11 cellular contexts compared by ENCODE assay signal in the genomic region with DNA sequence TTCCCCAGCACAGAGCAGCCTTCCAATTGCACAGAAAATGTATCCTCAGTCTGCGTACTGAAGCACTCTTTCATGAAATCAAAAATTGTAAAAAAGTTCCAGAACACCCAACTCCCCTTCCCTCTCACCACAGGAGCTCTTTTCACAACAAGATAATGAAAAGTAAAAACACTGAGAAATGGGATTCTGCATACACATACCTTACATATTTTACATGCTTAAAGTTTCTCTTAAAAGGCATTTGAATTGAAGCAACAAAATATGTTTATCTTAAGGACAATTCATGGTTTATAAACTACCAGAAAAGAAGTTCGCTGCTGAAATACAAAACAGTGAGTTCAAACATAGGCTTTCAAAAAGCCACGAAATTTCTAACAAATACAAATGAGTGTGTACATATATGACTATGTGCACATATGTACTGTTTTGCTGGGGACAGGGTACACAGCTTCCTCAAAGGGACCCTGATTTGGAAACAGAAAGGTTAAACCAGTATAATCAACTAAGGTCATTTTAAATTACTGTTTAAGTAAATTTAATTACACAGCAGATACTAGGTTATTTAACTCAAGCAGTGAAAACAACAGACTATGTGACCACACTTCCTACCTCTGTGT. TPM values are rescaled to one million over a fixed set of nuclear protein-coding genes. Genes with fewer than 3 reads are reported as not detected.
DNase-seq lines count a peak whose midpoint lies in the region; ATAC-seq, FAIRE-seq and TF ChIP-seq lines count a peak whose summit lies in the region.
"Had no signal": no experiment of that assay in that cellular context is flagged by ENCODE, and none has a peak within 500 bp of the region (broad histone marks: within the 10 kb centered on the region; RNA-seq: fewer than 3 reads in every experiment).

No MANE protein-coding gene starts in this region.

- peak overlapping the region; percentile 76 for H3K18ac ChIP-seq in IMR-90 (ENCODE audit: low read depth, low read length)

- intact Hi-C loops in Caco-2 (cut with micrococcal nuclease; ENCODE audit: unreplicated experiment) (no loop called here), IMR-90 (cut with micrococcal nuclease) (no loop called here)

- no peak overlapping the region for H2AK9ac ChIP-seq in IMR-90 (replicated peaks; ENCODE audit: low read depth, low read length, poor library complexity)

- H3K23ac ChIP-seq in IMR-90 (ENCODE audit: low read depth, low read length): peak overlapping the region; percentile 84

- TF ChIP-seq POLR2A in IMR-90 (IDR thresholded peaks at IDR 0.05; ENCODE audit: low read depth, low read length): no peak

- BruUV-seq in Caco-2 (replicated peaks; lab: Mats Ljungman, UMichigan): no TSS peak
- BruUV-seq in IMR-90 (replicated peaks; lab: Mats Ljungman, UMichigan): no TSS peak

- H4K91ac ChIP-seq in IMR-90 (ENCODE audit: insufficient read depth, low read depth, low read length): peak overlapping the region; percentile 60; the same call in 1 of the 2 replicates

- H4K5ac ChIP-seq in IMR-90 (ENCODE audit: low read depth, low read length): peak overlapping the region; percentile 81; the same call in 1 of the 2 replicates

- peak; percentile 59 for ATAC-seq in IMR-90 (ENCODE audit: low read depth)

- no CpG with 5 or more reads among the region's 3 CpGs for WGBS in IMR-90 (ENCODE audit: extremely low coverage in 2 of 2, insufficient read length in 1 of 2), 2 experiments

- H3K79me1 ChIP-seq in IMR-90 (ENCODE audit: low read depth in 1 of 2, low read length in 2 of 2): peaks cover 37 to 74% of the 10 kb centered on the region in 2 experiments

- H3K4me3 Mint-ChIP-seq in Caco-2 (ENCODE audit: unreplicated experiment): peak overlapping the region; percentile 48
- peak overlapping the region in 1 of 3 experiments; percentile 14 for H3K4me3 Mint-ChIP-seq in nephron

- H3K9ac ChIP-seq in IMR-90 (ENCODE audit: low read depth, low read length): peak overlapping the region; percentile 90

- H2AFZ ChIP-seq in IMR-90 (replicated peaks; ENCODE audit: low read length, poor library complexity): no peak overlapping the region

- H3K9me3 ChIP-seq in Caco-2 (no peaks in the 10 kb centered on the region), IMR-90 (ENCODE audit: control insufficient read depth, insufficient read depth, low read length) (no peaks in the 10 kb centered on the region)
- H3K9me3 ChIP-seq: upper lobe of left lung had no signal

- peaks cover 19% of the 10 kb centered on the region; the same call in 1 of the 2 replicates for H4K20me1 ChIP-seq in IMR-90 (ENCODE audit: insufficient read depth, low read length)

- peaks cover 11% of the 10 kb centered on the region for H3K9me1 ChIP-seq in IMR-90 (ENCODE audit: insufficient read depth, low read length)

- peak overlapping the region; percentile 88 for H3K56ac ChIP-seq in IMR-90 (ENCODE audit: extremely low read depth, insufficient read depth, low read length)

- H2AK5ac ChIP-seq in IMR-90 (ENCODE audit: low read depth, low read length): peak overlapping the region; percentile 81

- no peaks in the 10 kb centered on the region for H3K9me3 Mint-ChIP-seq in Caco-2 (ENCODE audit: unreplicated experiment)
- H3K9me3 Mint-ChIP-seq in nephron: no peaks in the 10 kb centered on the region

- no peak overlapping the region for H3K4me3 ChIP-seq in Caco-2 (ENCODE audit: low read depth, low read length)
- peak overlapping the region; percentile 5; the same call in 1 of the 2 replicates for H3K4me3 ChIP-seq in IMR-90 (ENCODE audit: insufficient read depth, low read depth, low read length)
- H3K4me3 ChIP-seq: upper lobe of left lung had no signal

- H2BK20ac ChIP-seq in IMR-90 (ENCODE audit: low read depth, low read length): peak overlapping the region; percentile 86

- DNase-seq in Caco-2 (no peak), IMR-90 (peak; percentile 45), astrocyte of the hippocampus (ENCODE audit: low read depth, low spot score) (peak; percentile 36), urothelium cell line (ENCODE audit: low spot score) (no peak), NCI-H1048 (lab: John Stamatoyannopoulos, UW) (no peak), H4 (ENCODE audit: low spot score) (no peak)
- DNase-seq: DMS153; H7; stimulated activated CD4-positive, alpha-beta T cell treated with anti-CD3 and anti-CD28 coated beads, Interleukin-4, amount 100 ng/mL, for 4 hours; upper lobe of left lung had no signal

- H3K4me1 Mint-ChIP-seq in Caco-2 (ENCODE audit: low read depth, unreplicated experiment) (peaks cover 22% of the 10 kb centered on the region), nephron (peaks cover 52% of the 10 kb centered on the region)

- H3K27me3 ChIP-seq in Caco-2 (replicated peaks; ENCODE audit: control insufficient read depth, insufficient read depth, low read length) (no peaks in the 10 kb centered on the region), IMR-90 (ENCODE audit: control insufficient read depth, insufficient read depth, low read length) (no peaks in the 10 kb centered on the region)
- H3K27me3 ChIP-seq: upper lobe of left lung had no signal

- no peak for TF ChIP-seq CTCF in Caco-2 (IDR thresholded peaks at IDR 0.05; ENCODE audit: insufficient read depth in 1 of 2, low read depth in 1 of 2, low read length in 1 of 2, severe bottlenecking in 1 of 2, unreplicated experiment in 1 of 2)
- TF ChIP-seq CTCF in IMR-90 (conservative IDR thresholded peaks at IDR 0.05; ENCODE audit: low read depth, low read length): no peak
- TF ChIP-seq CTCF in nephron (IDR thresholded peaks at IDR 0.05; ENCODE audit: unreplicated experiment in 3 of 3): no peak

- POLR2A ChIA-PET in Caco-2 (lab: Charles Lee): interaction anchor here (0.6 kb wide), 1 partner anchor 10 kb away, joined by 6 read pairs; no protein-coding TSS in a partner anchor
- POLR2A ChIA-PET in IMR-90 (lab: Charles Lee; ENCODE audit: unreplicated experiment): no interaction called here

- CTCF ChIA-PET in Caco-2 (lab: Charles Lee): no interaction called here
- CTCF ChIA-PET in IMR-90 (lab: Yijun Ruan, JAX): interaction anchor here (0.6 kb wide), 1 partner anchor 47 kb away, joined by 3 read pairs; no protein-coding TSS in a partner anchor

- no peak for FAIRE-seq in urothelium cell line (lab: Jason Lieb, UNC)

- H2BK120ac ChIP-seq in IMR-90 (ENCODE audit: low read depth, low read length): peak overlapping the region; percentile 79

- H2BK5ac ChIP-seq in IMR-90 (ENCODE audit: low read depth, low read length, poor library complexity, severe bottlenecking): peak overlapping the region; percentile 98

- H3K4me2 ChIP-seq in IMR-90 (ENCODE audit: low read depth, low read length): peak overlapping the region; percentile 83

- H3K36me3 ChIP-seq in Caco-2 (ENCODE audit: control insufficient read depth, insufficient read depth, low read length) (no peaks in the 10 kb centered on the region), IMR-90 (ENCODE audit: control insufficient read depth, insufficient read depth, low read length) (peaks cover 3% of the 10 kb centered on the region)

- dilution Hi-C loops in IMR-90 (cut with HindIII; ENCODE audit: low sequenced_read_pairs, unreplicated experiment): no loop called here

- peak overlapping the region; percentile 61; the same call in 1 of the 3 replicates for H2BK15ac ChIP-seq in IMR-90 (ENCODE audit: low read depth, low read length)

- H3K27me3 Mint-ChIP-seq in Caco-2 (ENCODE audit: insufficient read depth, unreplicated experiment) (no peaks in the 10 kb centered on the region), nephron (ENCODE audit: low read depth) (no peaks in the 10 kb centered on the region)

- H4K8ac ChIP-seq in IMR-90 (ENCODE audit: low read depth in 2 of 2, low read length in 2 of 2): peak overlapping the region; percentile 63 to 77

- no peak for TF ChIP-seq RAD21 in IMR-90 (IDR thresholded peaks at IDR 0.05; ENCODE audit: low read length)

- peak overlapping the region; percentile 50 for H3K27ac Mint-ChIP-seq in Caco-2 (ENCODE audit: unreplicated experiment)
- peak overlapping the region; percentile 3 to 23 (median 9) for H3K27ac Mint-ChIP-seq in nephron

- peak overlapping the region; percentile 88 for H3K4ac ChIP-seq in IMR-90 (ENCODE audit: low read depth, low read length)

- H3K4me1 ChIP-seq in Caco-2: peaks cover 34% of the 10 kb centered on the region
- peaks cover 17% of the 10 kb centered on the region for H3K4me1 ChIP-seq in IMR-90 (ENCODE audit: control insufficient read depth, insufficient read depth, low read length)

- in situ Hi-C loops in IMR-90 (cut with MboI; ENCODE audit: low sequenced_read_pairs): no loop called here

- peak overlapping the region; percentile 89 for H3K14ac ChIP-seq in IMR-90 (replicated peaks; ENCODE audit: low read depth, low read length)

- H3K27ac ChIP-seq in IMR-90 (ENCODE audit: insufficient read depth, low read length): peak overlapping the region; percentile 96
- H3K27ac ChIP-seq: upper lobe of left lung had no signal

- H3K36me3 Mint-ChIP-seq in Caco-2 (ENCODE audit: insufficient read depth, unreplicated experiment) (peaks cover 10% of the 10 kb centered on the region), nephron (ENCODE audit: low read depth) (peaks cover 6% of the 10 kb centered on the region)

TF ChIP-seq in IMR-90, 13 proteins besides CTCF, POLR2A, EP300 and RAD21 (continues in another document):
- TF ChIP-seq RCOR1 (IDR thresholded peaks at IDR 0.05; ENCODE audit: insufficient replicate concordance, low read length) (no peak), FOS (IDR thresholded peaks at IDR 0.05; ENCODE audit: low read depth, low read length) (no peak), MXI1 (IDR thresholded peaks at IDR 0.05; ENCODE audit: borderline replicate concordance, low read depth, low read length) (no peak), SMC3 (IDR thresholded peaks at IDR 0.05; ENCODE audit: low read depth, low read length) (no peak)
- TF ChIP-seq, protein P1, sequence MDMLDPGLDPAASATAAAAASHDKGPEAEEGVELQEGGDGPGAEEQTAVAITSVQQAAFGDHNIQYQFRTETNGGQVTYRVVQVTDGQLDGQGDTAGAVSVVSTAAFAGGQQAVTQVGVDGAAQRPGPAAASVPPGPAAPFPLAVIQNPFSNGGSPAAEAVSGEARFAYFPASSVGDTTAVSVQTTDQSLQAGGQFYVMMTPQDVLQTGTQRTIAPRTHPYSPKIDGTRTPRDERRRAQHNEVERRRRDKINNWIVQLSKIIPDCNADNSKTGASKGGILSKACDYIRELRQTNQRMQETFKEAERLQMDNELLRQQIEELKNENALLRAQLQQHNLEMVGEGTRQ (IDR thresholded peaks at IDR 0.05; ENCODE audit: low read depth, low read length): no peak

RNA-seq across cellular contexts. Expression of a gene that starts 33.8 kb away (rescaled TPM):
- total RNA-seq in Caco-2 (2022) (36.8 and 37.3 TPM in 2 replicates), IMR-90 (2012; rRNA removed) (14.4 and 18.3 TPM in 2 replicates)
- polyA plus RNA-seq in IMR-90 (2012; rRNA removed): 35.1 and 40.2 TPM in 2 replicates
- polyA plus RNA-seq in IMR-90 (2012; cell fraction: cytosol; rRNA removed): 15.0 and 15.4 TPM in 2 replicates
- polyA plus RNA-seq in IMR-90 (2012; cell fraction: nucleus; rRNA removed; ENCODE audit: low replicate concordance): 85.9 and 135 TPM in 2 replicates
- 18.6 and 18.8 TPM in 2 replicates for total RNA-seq in H4 (2014; rRNA removed; shearing (Covaris generic))

RNA-seq across cellular contexts. Expression of a gene that starts 35.0 kb away (rescaled TPM):
- total RNA-seq in Caco-2 (2022) (not detected in 2 replicates), IMR-90 (2012; rRNA removed) (not detected in 2 replicates)
- not detected in 2 replicates for polyA plus RNA-seq in IMR-90 (2012; rRNA removed)
- not detected in 2 replicates for polyA plus RNA-seq in IMR-90 (2012; cell fraction: cytosol; rRNA removed)
- not detected in 2 replicates for polyA plus RNA-seq in IMR-90 (2012; cell fraction: nucleus; rRNA removed; ENCODE audit: low replicate concordance)
- total RNA-seq in H4 (2014; rRNA removed; shearing (Covaris generic)): not detected in 2 replicates
- total RNA-seq: H7 had no signal

Comparison
In these comparisons a context has a peak if more than half of its experiments do, and no peak if none do; other contexts are left out.
1. DNase-seq: peak in IMR-90 (single experiment) and astrocyte of the hippocampus (single experiment); none in Caco-2 (0 of 2), urothelium cell line (single experiment), NCI-H1048 (single experiment) and H4 (single experiment).